Comparison of ENCODE assay signal across 8 cellular contexts in the genomic region with DNA sequence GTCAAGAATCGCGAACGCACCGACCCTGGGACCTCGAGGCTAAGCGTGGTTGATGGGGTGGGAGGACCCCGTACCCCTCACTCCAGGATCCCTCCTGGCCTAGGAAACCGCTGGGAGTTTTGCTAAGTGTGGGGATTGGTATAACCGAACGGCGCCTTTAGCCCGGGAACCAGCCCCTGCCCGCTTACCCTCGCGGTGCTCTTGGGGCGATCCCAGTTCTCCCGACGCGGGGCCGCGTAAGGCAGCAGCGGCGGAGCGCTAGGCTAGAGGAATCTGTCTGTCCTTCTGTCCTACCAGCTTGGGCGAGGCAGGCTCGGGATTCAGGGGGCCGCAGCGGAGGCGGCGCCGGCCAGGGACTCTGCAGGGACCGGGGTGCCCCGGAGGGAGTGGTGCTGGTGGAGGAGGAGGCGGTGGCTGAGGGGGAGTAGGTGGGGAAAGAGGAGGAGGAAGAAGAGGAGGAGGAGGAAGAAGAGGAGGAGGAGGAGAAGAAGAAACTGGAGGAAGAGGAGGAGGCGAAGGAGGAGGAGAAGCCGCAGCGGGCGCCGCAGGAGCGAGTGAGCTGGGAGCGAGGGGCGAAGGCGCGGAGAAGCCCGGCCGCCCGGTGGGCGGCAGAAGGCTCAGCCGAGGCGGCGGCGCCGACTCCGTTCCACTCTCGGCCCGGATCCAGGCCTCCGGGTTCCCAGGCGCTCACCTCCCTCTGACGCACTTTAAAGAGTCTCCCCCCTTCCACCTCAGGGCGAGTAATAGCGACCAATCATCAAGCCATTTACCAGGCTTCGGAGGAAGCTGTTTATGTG. TPM values are rescaled to one million over a fixed set of nuclear protein-coding genes. Genes with fewer than 3 reads are reported as not detected.
DNase-seq lines count a peak whose midpoint lies in the region; ATAC-seq and TF ChIP-seq lines count a peak whose summit lies in the region.

No MANE protein-coding gene starts in this region.

- no peaks in the 10 kb centered on the region for H3K36me3 Mint-ChIP-seq in MCF 10A (ENCODE audit: insufficient read depth, unreplicated experiment)
- H3K36me3 Mint-ChIP-seq in activated naive CD8-positive, alpha-beta T cell treated with anti-CD3 and anti-CD28 coated beads, Interleukin-2, amount 10 ng/mL, durations not matched to agents 7 days and 5 days, result peaks cover 3% of the 10 kb centered on the region
- H3K36me3 Mint-ChIP-seq in stimulated activated naive B cell treated with anti-CD40 and anti-IgM and Interleukin-4, amounts not matched to agents 10 μg/mL and 1 μg/mL and 100 μg/mL, for 72 hours, result peaks cover 0 to 6% of the 10 kb centered on the region in 2 donors

- TF ChIP-seq CTCF in breast epithelium (IDR thresholded peaks at IDR 0.05), result no peak
- TF ChIP-seq CTCF in MCF 10A (IDR thresholded peaks at IDR 0.05; ENCODE audit: unreplicated experiment), result no peak
- no peak for TF ChIP-seq CTCF in hepatocyte (IDR thresholded peaks at IDR 0.05; ENCODE audit: poor library complexity)

- H3K4me1 Mint-ChIP-seq in MCF 10A (ENCODE audit: insufficient read depth, unreplicated experiment), result no peaks in the 10 kb centered on the region
- H3K4me1 Mint-ChIP-seq in activated naive CD8-positive, alpha-beta T cell treated with anti-CD3 and anti-CD28 coated beads, Interleukin-2, amount 10 ng/mL, durations not matched to agents 7 days and 5 days, result peaks cover 6% of the 10 kb centered on the region
- H3K4me1 Mint-ChIP-seq in stimulated activated naive B cell treated with anti-CD40 and anti-IgM and Interleukin-4, amounts not matched to agents 10 μg/mL and 1 μg/mL and 100 μg/mL, for 72 hours, result peaks cover 10 to 48% of the 10 kb centered on the region in 2 donors

- H3K27ac ChIP-seq in breast epithelium, result peak overlapping the region; percentile 13 to 87
- no peak overlapping the region for H3K27ac ChIP-seq in hepatocyte

- BruUV-seq in MCF 10A (replicated peaks; lab: Mats Ljungman, UMichigan), result no TSS peak

- H3K27me3 ChIP-seq in breast epithelium (peaks cover 5 to 97% of the 10 kb centered on the region in 2 donors), hepatocyte (peaks cover 97% of the 10 kb centered on the region)

- DNase-seq in breast epithelium (ENCODE audit: low spot score in 2 of 2), result no peak
- DNase-seq in MCF 10A (ENCODE audit: unreplicated experiment), result no peak
- DNase-seq in activated naive CD8-positive, alpha-beta T cell treated with anti-CD3 and anti-CD28 coated beads, Interleukin-2, amount 10 ng/mL, durations not matched to agents 7 days and 5 days, result peak; percentile 41
- peak; percentile 69 for DNase-seq in hepatocyte (ENCODE audit: low spot score)
- no peak for DNase-seq in stimulated activated naive B cell treated with anti-CD40 and anti-IgM and Interleukin-4, amounts not matched to agents 10 μg/mL and 1 μg/mL and 100 μg/mL, for 72 hours
- DNase-seq in NCI-H510A treated with DMSO at 0.1 percent for 48 hours (lab: John Stamatoyannopoulos, UW), result no peak

- H4K20me1 ChIP-seq in hepatocyte (ENCODE audit: insufficient read depth, poor library complexity, severe bottlenecking), result no peaks in the 10 kb centered on the region

- H3K79me2 ChIP-seq in hepatocyte, result no peaks in the 10 kb centered on the region

- peak overlapping the region; percentile 48 to 72 (median 62) for H3K4me3 ChIP-seq in breast epithelium
- no peak overlapping the region for H3K4me3 ChIP-seq in hepatocyte

- no peak overlapping the region for H3K4me3 Mint-ChIP-seq in MCF 10A (ENCODE audit: unreplicated experiment)
- peak overlapping the region; percentile 48 for H3K4me3 Mint-ChIP-seq in activated naive CD8-positive, alpha-beta T cell treated with anti-CD3 and anti-CD28 coated beads, Interleukin-2, amount 10 ng/mL, durations not matched to agents 7 days and 5 days
- H3K4me3 Mint-ChIP-seq in stimulated activated naive B cell treated with anti-CD40 and anti-IgM and Interleukin-4, amounts not matched to agents 10 μg/mL and 1 μg/mL and 100 μg/mL, for 72 hours, result peak overlapping the region; percentile 11 to 52

- intact Hi-C loops in breast epithelium (cut with DNase I; ENCODE audit: low total_unique reads), result no loop called here
- intact Hi-C loops in MCF 10A (cut with micrococcal nuclease), result no loop called here

- ATAC-seq in activated naive CD8-positive, alpha-beta T cell treated with anti-CD3 and anti-CD28 coated beads, Interleukin-2, amount 10 ng/mL, durations not matched to agents 7 days and 5 days (ENCODE audit: low read depth), result no peak
- no peak for ATAC-seq in stimulated activated naive B cell treated with anti-CD40 and anti-IgM and Interleukin-4, amounts not matched to agents 10 μg/mL and 1 μg/mL and 100 μg/mL, for 72 hours (replicated peaks)
- no peak for ATAC-seq in HG02938 (IDR thresholded peaks at IDR 0.05; ENCODE audit: unreplicated experiment)
- no peak for ATAC-seq in GM21529 (IDR thresholded peaks at IDR 0.05; ENCODE audit: unreplicated experiment)

- POLR2A ChIA-PET in MCF 10A (lab: Yijun Ruan, JAX), result no interaction called here
- POLR2A ChIA-PET in activated naive CD8-positive, alpha-beta T cell treated with anti-CD3 and anti-CD28 coated beads, Interleukin-2, amount 10 ng/mL, durations not matched to agents 7 days and 5 days (lab: Charles Lee), result no interaction called here

- H2AFZ ChIP-seq in hepatocyte, result peak overlapping the region; percentile 56

- H3K9me3 Mint-ChIP-seq in MCF 10A (ENCODE audit: unreplicated experiment), result no peaks in the 10 kb centered on the region
- no peaks in the 10 kb centered on the region for H3K9me3 Mint-ChIP-seq in activated naive CD8-positive, alpha-beta T cell treated with anti-CD3 and anti-CD28 coated beads, Interleukin-2, amount 10 ng/mL, durations not matched to agents 7 days and 5 days
- H3K9me3 Mint-ChIP-seq in stimulated activated naive B cell treated with anti-CD40 and anti-IgM and Interleukin-4, amounts not matched to agents 10 μg/mL and 1 μg/mL and 100 μg/mL, for 72 hours, result peaks cover 0 to 1% of the 10 kb centered on the region in 2 donors

- TF ChIP-seq POLR2A in breast epithelium (IDR thresholded peaks at IDR 0.05), result no peak

- peaks cover 25% of the 10 kb centered on the region for H3K27me3 Mint-ChIP-seq in MCF 10A (ENCODE audit: insufficient read depth, unreplicated experiment)
- peaks cover 86% of the 10 kb centered on the region for H3K27me3 Mint-ChIP-seq in activated naive CD8-positive, alpha-beta T cell treated with anti-CD3 and anti-CD28 coated beads, Interleukin-2, amount 10 ng/mL, durations not matched to agents 7 days and 5 days
- H3K27me3 Mint-ChIP-seq in stimulated activated naive B cell treated with anti-CD40 and anti-IgM and Interleukin-4, amounts not matched to agents 10 μg/mL and 1 μg/mL and 100 μg/mL, for 72 hours, result peaks cover 66 to 92% of the 10 kb centered on the region in 2 donors

- H3K9me3 ChIP-seq in breast epithelium (no peaks in the 10 kb centered on the region), hepatocyte (ENCODE audit: low read depth) (no peaks in the 10 kb centered on the region)

- CTCF ChIA-PET in MCF 10A (lab: Yijun Ruan, JAX), result no interaction called here

- no peaks in the 10 kb centered on the region for H3K36me3 ChIP-seq in breast epithelium
- no peaks in the 10 kb centered on the region for H3K36me3 ChIP-seq in hepatocyte (replicated peaks; ENCODE audit: insufficient read depth, low read depth)

- H3K9me2 ChIP-seq in hepatocyte (replicated peaks; ENCODE audit: insufficient read depth), result no peaks in the 10 kb centered on the region

- H3K4me1 ChIP-seq in breast epithelium, result peaks cover 5 to 7% of the 10 kb centered on the region in 2 donors
- peaks cover 35% of the 10 kb centered on the region for H3K4me1 ChIP-seq in hepatocyte (ENCODE audit: insufficient read depth)

- 1% methylated on average over 51 of the region's 62 CpGs for WGBS in hepatocyte (ENCODE audit: low lambda C conversion rate, missing lambda C conversion rate)

- peak overlapping the region; percentile 81 for H3K4me2 ChIP-seq in hepatocyte

- H3K27ac Mint-ChIP-seq in MCF 10A (ENCODE audit: low read depth, unreplicated experiment), result no peak overlapping the region
- peak overlapping the region; percentile 56 for H3K27ac Mint-ChIP-seq in activated naive CD8-positive, alpha-beta T cell treated with anti-CD3 and anti-CD28 coated beads, Interleukin-2, amount 10 ng/mL, durations not matched to agents 7 days and 5 days
- peak overlapping the region; percentile 93 for H3K27ac Mint-ChIP-seq in stimulated activated naive B cell treated with anti-CD40 and anti-IgM and Interleukin-4, amounts not matched to agents 10 μg/mL and 1 μg/mL and 100 μg/mL, for 72 hours

RNA-seq across cellular contexts. Expression of gene EMX2, which starts 0.4 kb away (rescaled TPM):
- total RNA-seq in breast epithelium (1 to 10 TPM in 1 of 3 donors, under 1 TPM in 2; 0.29 to 7.8 (median 0.98) TPM), MCF 10A (2022) (not detected in 2 replicates), hepatocyte (0.12 TPM in 1 of 2 replicates, not detected in the other)
- total RNA-seq in activated naive CD8-positive, alpha-beta T cell treated with anti-CD3 and anti-CD28 coated beads, Interleukin-2, amount 10 ng/mL, durations not matched to agents 7 days and 5 days, result not detected
- not detected in 2 replicates for polyA plus RNA-seq in hepatocyte

Comparison
In these comparisons a context has a peak if more than half of its experiments do, and no peak if none do; other contexts are left out.
1. DNase-seq: peak in activated naive CD8-positive, alpha-beta T cell treated with anti-CD3 and anti-CD28 coated beads, Interleukin-2, amount 10 ng/mL, durations not matched to agents 7 days and 5 days (single experiment) and hepatocyte (single experiment); none in breast epithelium (0 of 2), MCF 10A (single experiment), stimulated activated naive B cell treated with anti-CD40 and anti-IgM and Interleukin-4, amounts not matched to agents 10 μg/mL and 1 μg/mL and 100 μg/mL, for 72 hours (single experiment) and NCI-H510A treated with DMSO at 0.1 percent for 48 hours (single experiment).